1 cellular context compared by ENCODE assay signal in the genomic region with DNA sequence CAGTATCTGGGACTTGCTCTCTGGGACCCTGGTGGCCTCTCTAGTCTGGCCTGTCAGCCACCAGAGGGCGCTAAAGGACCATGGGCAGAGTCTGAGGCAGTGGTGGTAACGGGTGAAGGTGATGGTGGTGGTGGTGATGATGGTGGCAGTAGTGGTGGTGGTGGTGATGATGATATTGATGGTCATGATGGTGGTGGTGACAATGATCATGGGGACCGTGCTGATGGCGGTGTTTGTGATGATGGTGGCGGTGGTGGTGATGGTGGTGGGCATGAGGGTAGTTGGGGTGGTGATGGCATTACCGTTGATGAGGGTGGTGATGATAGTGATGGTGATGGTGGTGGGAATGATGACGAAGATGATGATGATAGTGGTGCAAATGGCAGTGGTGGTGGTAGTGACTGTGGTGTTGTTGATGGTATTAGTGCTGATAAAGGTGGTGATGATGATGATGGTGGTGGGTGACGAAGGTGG.
TF ChIP-seq lines count a peak whose summit lies in the region.

No MANE protein-coding gene starts in this region.

TF ChIP-seq in H1, 55 proteins besides CTCF, POLR2A, EP300 and RAD21 (continued from another document):
- peak; percentile 18 for TF ChIP-seq EZH2 (IDR thresholded peaks at IDR 0.05; ENCODE audit: low read depth, low read length, severe bottlenecking)
